8 cellular contexts compared by ENCODE assay signal in the genomic region with DNA sequence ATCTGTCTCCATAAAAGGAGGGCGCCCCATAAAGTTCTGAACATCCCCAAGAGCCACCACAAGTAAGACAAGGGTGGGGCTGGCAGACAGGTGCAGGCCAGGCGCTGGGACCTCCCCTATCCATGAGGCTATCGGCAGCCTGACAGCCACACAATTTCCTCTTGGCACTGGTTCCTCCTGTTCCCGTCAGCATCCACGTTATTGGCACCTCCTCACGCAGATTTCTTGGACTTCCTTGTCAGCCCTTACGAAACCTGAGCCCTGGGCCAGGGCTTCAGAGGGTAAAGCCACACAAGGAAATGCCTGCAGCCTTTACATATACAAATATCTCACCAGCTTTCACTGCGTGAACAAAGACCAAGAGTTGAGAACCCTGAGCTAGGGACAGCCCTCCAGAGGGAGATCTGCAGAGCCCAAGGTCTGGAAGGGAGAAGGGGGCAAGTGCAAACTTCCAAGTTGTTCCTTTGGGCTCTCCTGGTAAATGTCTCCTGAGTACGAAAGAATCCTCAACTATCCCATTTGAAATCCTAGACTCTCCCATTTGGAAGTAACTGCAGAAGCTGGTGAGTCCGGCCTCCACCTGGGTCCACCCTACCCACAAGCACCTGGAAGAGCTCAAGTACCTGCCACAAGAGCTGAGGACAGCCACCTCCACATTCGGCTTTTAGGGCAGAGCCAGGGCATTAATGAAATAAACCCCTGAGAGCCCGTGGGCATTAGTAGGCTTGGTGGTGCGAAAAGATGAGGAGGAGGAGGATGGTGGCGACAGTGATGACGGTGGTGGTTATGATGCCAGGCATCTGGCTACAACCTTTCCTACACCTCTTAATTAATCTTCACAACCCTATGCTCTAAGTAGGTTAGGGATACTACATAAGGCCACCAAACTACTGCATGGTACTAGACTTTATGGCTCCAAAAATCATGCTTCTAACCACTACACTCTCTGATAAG. TPM values are rescaled to one million over a fixed set of nuclear protein-coding genes. Genes with fewer than 3 reads are reported as not detected.
DNase-seq lines count a peak whose midpoint lies in the region; ATAC-seq and TF ChIP-seq lines count a peak whose summit lies in the region.

No MANE protein-coding gene starts in this region.

- no peaks in the 10 kb centered on the region for H3K9me3 ChIP-seq in osteoblast (ENCODE audit: low read depth, low read length)

- H3K4me3 Mint-ChIP-seq in activated CD4-positive, alpha-beta T cell treated with anti-CD3 and anti-CD28 coated beads for 36 hours: peak overlapping the region; percentile 67

- no peaks in the 10 kb centered on the region for H3K36me3 Mint-ChIP-seq in activated CD4-positive, alpha-beta T cell treated with anti-CD3 and anti-CD28 coated beads for 36 hours (ENCODE audit: low read depth)

- no peak overlapping the region for H2AFZ ChIP-seq in osteoblast (ENCODE audit: low read length)

- H3K9me3 Mint-ChIP-seq in activated CD4-positive, alpha-beta T cell treated with anti-CD3 and anti-CD28 coated beads for 36 hours (ENCODE audit: low read depth): no peaks in the 10 kb centered on the region

- TF ChIP-seq CTCF in fibroblast of the aortic adventitia (IDR thresholded peaks at IDR 0.05; ENCODE audit: insufficient read depth, low read length): peak; percentile 15
- no peak for TF ChIP-seq CTCF in osteoblast (IDR thresholded peaks at IDR 0.05; ENCODE audit: extremely low read depth, low read depth, low read length)

- no peaks in the 10 kb centered on the region for H3K36me3 ChIP-seq in osteoblast (ENCODE audit: insufficient read depth, low read length)

- CTCF ChIA-PET in activated CD4-positive, alpha-beta T cell treated with anti-CD3 and anti-CD28 coated beads for 36 hours (lab: Charles Lee): interaction anchor here (0.9 to 1.5 kb wide), 5 partner anchors 11 to 43 kb away, joined by 3 to 7 read pairs (median 4); no protein-coding TSS in a partner anchor

- no peaks in the 10 kb centered on the region for H4K20me1 ChIP-seq in osteoblast (ENCODE audit: insufficient read depth, low read length)

- no peak overlapping the region for H3K4me2 ChIP-seq in osteoblast (ENCODE audit: insufficient read depth, low read length)

- DNase-seq in activated CD4-positive, alpha-beta T cell treated with anti-CD3 and anti-CD28 coated beads for 36 hours: peak; percentile 51
- no peak for DNase-seq in activated CD4-positive, alpha-beta T cell treated with anti-CD3 and anti-CD28 coated beads, Interleukin-2, amount 50 U/mL, for 4 hours
- peak; percentile 24 to 39 for DNase-seq in activated CD4-positive, alpha-beta T cell treated with anti-CD3 and anti-CD28 coated beads for 4 hours
- peak; percentile 96 for DNase-seq in fibroblast of the aortic adventitia (ENCODE audit: low read depth)
- peak; percentile 17 for DNase-seq in stimulated activated naive CD4-positive, alpha-beta T cell treated with Interleukin-2 at 50 U/mL for 16 hours (lab: John Stamatoyannopoulos, UW)
- DNase-seq in osteoblast (ENCODE audit: insufficient read length, low spot score, missing footprints): no peak

- H3K27ac Mint-ChIP-seq in activated CD4-positive, alpha-beta T cell treated with anti-CD3 and anti-CD28 coated beads for 36 hours: peak overlapping the region; percentile 94

- H3K27me3 Mint-ChIP-seq in activated CD4-positive, alpha-beta T cell treated with anti-CD3 and anti-CD28 coated beads for 36 hours: no peaks in the 10 kb centered on the region

- peaks cover 93% of the 10 kb centered on the region for H3K4me1 Mint-ChIP-seq in activated CD4-positive, alpha-beta T cell treated with anti-CD3 and anti-CD28 coated beads for 36 hours

- H3K27me3 ChIP-seq in osteoblast (ENCODE audit: insufficient read depth, low read length): peaks cover under 1% of the 10 kb centered on the region

- peaks cover 3% of the 10 kb centered on the region for H3K4me1 ChIP-seq in osteoblast (ENCODE audit: insufficient read depth, low read length)

- POLR2A ChIA-PET in activated CD4-positive, alpha-beta T cell treated with anti-CD3 and anti-CD28 coated beads for 36 hours (lab: Charles Lee): no interaction called here

- no peak for ATAC-seq in activated CD4-positive, alpha-beta T cell treated with anti-CD3 and anti-CD28 coated beads for 36 hours
- ATAC-seq in HG03342 (IDR thresholded peaks at IDR 0.05; ENCODE audit: unreplicated experiment) (peak; percentile 12), HG03039 (IDR thresholded peaks at IDR 0.05; ENCODE audit: unreplicated experiment) (no peak)

- H3K4me3 ChIP-seq in fibroblast of the aortic adventitia (ENCODE audit: low read depth, low read length): no peak overlapping the region
- H3K4me3 ChIP-seq in osteoblast (ENCODE audit: insufficient read depth, low read length): no peak overlapping the region

- H3K79me2 ChIP-seq in osteoblast (ENCODE audit: insufficient read depth, low read length): no peaks in the 10 kb centered on the region

- intact Hi-C loops in activated CD4-positive, alpha-beta T cell treated with anti-CD3 and anti-CD28 coated beads for 36 hours (cut with DNase I, micrococcal nuclease): loop anchor here (1.0 to 5.0 kb wide), 5 partner anchors 20 to 455 kb away; partner anchors contain the start of genes CCDC88C (in 1 of the 2) and PPP4R3A (in 1 of the 2)

- no peak overlapping the region for H3K27ac ChIP-seq in osteoblast (ENCODE audit: low read depth, low read length)

RNA-seq across cellular contexts. Expression of gene TC2N, which starts 5.5 kb away (rescaled TPM):
- total RNA-seq in activated CD4-positive, alpha-beta T cell treated with anti-CD3 and anti-CD28 coated beads for 36 hours: 10 to 100 TPM; 48.8 to 49.3 TPM
- total RNA-seq in fibroblast of the aortic adventitia (ENCODE audit: low replicate concordance) (0.16 and 1.6 TPM in 2 replicates), osteoblast (under 0.01 and 0.29 TPM in 2 replicates)

Comparison
In these comparisons a context has a peak if more than half of its experiments do, and no peak if none do; other contexts are left out.
1. DNase-seq: peak in activated CD4-positive, alpha-beta T cell treated with anti-CD3 and anti-CD28 coated beads for 36 hours (single experiment), activated CD4-positive, alpha-beta T cell treated with anti-CD3 and anti-CD28 coated beads for 4 hours (2 of 2), fibroblast of the aortic adventitia (single experiment) and stimulated activated naive CD4-positive, alpha-beta T cell treated with Interleukin-2 at 50 U/mL for 16 hours (single experiment); none in activated CD4-positive, alpha-beta T cell treated with anti-CD3 and anti-CD28 coated beads, Interleukin-2, amount 50 U/mL, for 4 hours (0 of 2) and osteoblast (single experiment).
2. RNA of gene TC2N, which starts 5.5 kb away (total RNA-seq): 48.8 to 49.3 TPM in activated CD4-positive, alpha-beta T cell treated with anti-CD3 and anti-CD28 coated beads for 36 hours; 0.16 to 1.6 TPM in fibroblast of the aortic adventitia and under 0.01 to 0.29 TPM in osteoblast; every median in the first group is over 10 times any median in the second.